ENCODE assay signal across 19 cellular contexts in genomic region chr10:128855656-128856428, GRCh38.
"Had no signal": no experiment of that assay in that cellular context is flagged by ENCODE, and none has a peak within 500 bp of the region (broad histone marks: within the 10 kb centered on the region; RNA-seq: fewer than 3 reads in every experiment).

No MANE protein-coding gene starts in this region.

- H3K4me2 ChIP-seq: PC-9 had no signal

- H3K9me3 ChIP-seq: adrenal gland, breast epithelium had no signal

- H2AFZ ChIP-seq: PC-9 had no signal

- H3K27me3 ChIP-seq: adrenal gland, breast epithelium had no signal

- H3K27ac ChIP-seq: adrenal gland, PC-9, WERI-Rb-1 had no signal

- H3K36me3 ChIP-seq: adrenal gland, breast epithelium, WERI-Rb-1 had no signal

- H3K4me3 ChIP-seq: adrenal gland, breast epithelium, K562, PC-9 had no signal

- DNase-seq: activated CD4-positive, alpha-beta memory T cell treated with anti-CD3 and anti-CD28 coated beads, Interleukin-2, amount 10 ng/mL, durations not matched to agents 7 days and 5 days; activated CD4-positive, alpha-beta T cell treated with anti-CD3 and anti-CD28 coated beads for 36 hours; activated CD4-positive, alpha-beta T cell treated with anti-CD3 and anti-CD28 coated beads, Interleukin-2, amount 50 U/mL, for 1 hour; activated CD8-positive, alpha-beta memory T cell treated with anti-CD3 and anti-CD28 coated beads, Interleukin-2, amount 50 U/mL, for 48 hours; activated naive CD4-positive, alpha-beta T cell treated with anti-CD3 and anti-CD28 coated beads, Interleukin-2, amount 50 U/mL, for 16 hours; activated naive CD8-positive, alpha-beta T cell treated with anti-CD3 and anti-CD28 coated beads, Interleukin-2, amount 10 ng/mL, durations not matched to agents 7 days and 5 days; activated T-cell treated with anti-CD3 and anti-CD28 coated beads, Interleukin-2, amount 50 U/mL, for 1 hour; central memory CD4-positive, alpha-beta T cell; Karpas-422; NCI-H1436 treated with DMSO at 0.1 percent for 48 hours; NCI-H2081 treated with DMSO at 0.1 percent for 48 hours; NCI-H446; NCI-H524; PC-9; T-helper 1 cell; WERI-Rb-1 had no signal
